Comparison of ENCODE assay signal across 26 cellular contexts in the genomic region with DNA sequence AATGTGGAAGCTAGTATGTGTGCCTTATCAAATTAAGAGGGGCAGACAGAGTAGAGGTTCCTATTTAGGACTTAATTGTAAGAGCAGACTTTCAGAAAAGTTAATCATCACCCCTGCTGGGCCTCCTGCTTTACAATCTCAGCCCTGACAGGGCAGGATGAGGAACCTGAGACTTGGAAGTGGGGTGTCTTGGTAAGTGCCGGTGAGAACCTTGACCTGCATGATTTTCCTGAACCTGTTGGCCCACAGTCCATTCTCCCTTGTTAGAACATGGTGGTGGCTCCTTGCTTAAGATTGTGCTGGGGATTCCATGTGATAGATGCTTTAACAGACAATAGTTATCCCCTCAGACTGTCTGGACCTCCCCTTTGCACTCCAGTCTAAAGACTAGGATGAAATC.
"Had no signal": no experiment of that assay in that cellular context is flagged by ENCODE, and none has a peak within 500 bp of the region (broad histone marks: within the 10 kb centered on the region; RNA-seq: fewer than 3 reads in every experiment).

No MANE protein-coding gene starts in this region.

- H3K79me2 ChIP-seq: parathyroid adenoma had no signal

- H3K4me3 Mint-ChIP-seq: central memory CD8-positive, alpha-beta T cell; dendritic cell treated with granulocyte-macrophage colony-stimulating factor and Interleukin-4, amounts not matched to agents 40 ng/mL and 50 ng/mL, for 4 days; endodermal cell; naive thymus-derived CD8-positive, alpha-beta T cell; stimulated activated effector memory CD8-positive, alpha-beta T cell treated with anti-CD3 and anti-CD28 coated beads, Interleukin-12 subunit alpha, Interleukin-12 subunit beta, amount 100 ng/mL, for 72 hours; type B pancreatic cell had no signal

- H3K9me3 ChIP-seq: colonic mucosa, gastroesophageal sphincter, heart left ventricle, left lung, neutrophil, right atrium auricular region, stomach, thyroid gland had no signal

- H3K27ac Mint-ChIP-seq: dendritic cell treated with granulocyte-macrophage colony-stimulating factor and Interleukin-4, amounts not matched to agents 40 ng/mL and 50 ng/mL, for 4 days; endodermal cell; progenitor cell of endocrine pancreas; stimulated activated effector memory CD8-positive, alpha-beta T cell treated with anti-CD3 and anti-CD28 coated beads, Interleukin-12 subunit alpha, Interleukin-12 subunit beta, amount 100 ng/mL, for 72 hours; type B pancreatic cell had no signal

- FAIRE-seq: keratinocyte had no signal

- DNase-seq: colonic mucosa; effector CD8-positive, alpha-beta T cell; endodermal cell; foreskin keratinocyte; heart left ventricle; hypothalamus; left lung; naive thymus-derived CD8-positive, alpha-beta T cell; stimulated activated CD4-positive, alpha-beta T cell treated with anti-CD3 and anti-CD28 coated beads, Interleukin-2, amount 100 ng/mL, for 24 hours; stimulated activated CD4-positive, alpha-beta T cell treated with anti-CD3 and anti-CD28 coated beads, Interleukin-4, amount 100 ng/mL, for 24 hours; stimulated activated naive CD4-positive, alpha-beta T cell treated with Interleukin-2 at 50 U/mL for 16 hours; stomach; thyroid gland had no signal

- H3K36me3 Mint-ChIP-seq: naive thymus-derived CD8-positive, alpha-beta T cell; stimulated activated effector memory CD8-positive, alpha-beta T cell treated with anti-CD3 and anti-CD28 coated beads, Interleukin-12 subunit alpha, Interleukin-12 subunit beta, amount 100 ng/mL, for 72 hours; type B pancreatic cell had no signal

- H3K4me1 ChIP-seq: colonic mucosa, foreskin keratinocyte, heart left ventricle, left lung, parathyroid adenoma, right atrium auricular region, thyroid gland had no signal

- ATAC-seq: esophagus mucosa; foreskin keratinocyte; gastroesophageal sphincter; heart left ventricle; left lung; naive thymus-derived CD8-positive, alpha-beta T cell; sciatic nerve; stimulated activated effector memory CD8-positive, alpha-beta T cell treated with anti-CD3 and anti-CD28 coated beads, Interleukin-12 subunit alpha, Interleukin-12 subunit beta, amount 100 ng/mL, for 72 hours had no signal

- H3K9ac ChIP-seq: parathyroid adenoma had no signal

- H3K36me3 ChIP-seq: colonic mucosa, gastroesophageal sphincter, heart left ventricle, left lung, neutrophil, right atrium auricular region, stomach, thyroid gland had no signal

- H2AFZ ChIP-seq: parathyroid adenoma had no signal

- H3K27me3 ChIP-seq: colonic mucosa, foreskin keratinocyte, gastroesophageal sphincter, heart left ventricle, left lung, right atrium auricular region, stomach, thyroid gland had no signal

- H3K27ac ChIP-seq: colonic mucosa, epithelial cell of prostate, foreskin keratinocyte, gastroesophageal sphincter, heart left ventricle, left lung, neutrophil, parathyroid adenoma, right atrium auricular region, stomach, thyroid gland had no signal

- H3K4me3 ChIP-seq: colonic mucosa, gastroesophageal sphincter, heart left ventricle, left lung, right atrium auricular region, stomach, thyroid gland had no signal

- H3K4me1 Mint-ChIP-seq: central memory CD8-positive, alpha-beta T cell; naive thymus-derived CD8-positive, alpha-beta T cell; stimulated activated effector memory CD8-positive, alpha-beta T cell treated with anti-CD3 and anti-CD28 coated beads, Interleukin-12 subunit alpha, Interleukin-12 subunit beta, amount 100 ng/mL, for 72 hours had no signal

- H3K9me3 Mint-ChIP-seq: dendritic cell treated with granulocyte-macrophage colony-stimulating factor and Interleukin-4, amounts not matched to agents 40 ng/mL and 50 ng/mL, for 4 days; endodermal cell; type B pancreatic cell had no signal
